8 cellular contexts compared by ENCODE assay signal in genomic region chr4:39637572-39638357, GRCh38. TPM values are rescaled to one million over a fixed set of nuclear protein-coding genes. Genes with fewer than 3 reads are reported as not detected.
DNase-seq lines count a peak whose midpoint lies in the region; ATAC-seq, FAIRE-seq and TF ChIP-seq lines count a peak whose summit lies in the region.

No MANE protein-coding gene starts in this region.

- peak; percentile 64 for DNase-seq in AG20443 (ENCODE audit: low spot score)
- DNase-seq in chondrocyte (ENCODE audit: low spot score): no peak
- peak; percentile 73 for DNase-seq in kidney tubule cell (ENCODE audit: low spot score)
- DNase-seq in stimulated activated CD4-positive, alpha-beta T cell treated with anti-CD3 and anti-CD28 coated beads, Interleukin-1b, Interleukin-23, amount 100 ng/mL, for 48 hours: peak; percentile 3
- no peak for DNase-seq in frontal cortex (ENCODE audit: low spot score in 2 of 2)

- peaks cover 38 to 50% (median 49%) of the 10 kb centered on the region in 3 donors for H3K4me1 Mint-ChIP-seq in IgD-negative memory B cell
- H3K4me1 Mint-ChIP-seq in chondrocyte (ENCODE audit: low read depth): peaks cover 45% of the 10 kb centered on the region

- no peaks in the 10 kb centered on the region for H3K27me3 Mint-ChIP-seq in IgD-negative memory B cell
- H3K27me3 Mint-ChIP-seq in chondrocyte (ENCODE audit: low read depth): no peaks in the 10 kb centered on the region

- H3K4me3 Mint-ChIP-seq in IgD-negative memory B cell (peak overlapping the region; percentile 91 to 96 (median 94)), chondrocyte (ENCODE audit: unreplicated experiment) (peak overlapping the region; percentile 85)

- no peak for FAIRE-seq in frontal cortex (lab: Jason Lieb, UNC)

- H3K9me3 Mint-ChIP-seq in IgD-negative memory B cell: no peaks in the 10 kb centered on the region
- H3K9me3 Mint-ChIP-seq in chondrocyte (ENCODE audit: low read depth): no peaks in the 10 kb centered on the region

- peaks cover 4% of the 10 kb centered on the region for H3K36me3 Mint-ChIP-seq in IgD-negative memory B cell
- no peaks in the 10 kb centered on the region for H3K36me3 Mint-ChIP-seq in chondrocyte (ENCODE audit: low read depth)

- TF ChIP-seq CTCF in chondrocyte (IDR thresholded peaks at IDR 0.05): no peak

- H3K27ac Mint-ChIP-seq in IgD-negative memory B cell (peak overlapping the region; percentile 79 to 97 (median 93)), chondrocyte (ENCODE audit: unreplicated experiment) (peak overlapping the region; percentile 98)

- ATAC-seq in GM19035 (IDR thresholded peaks at IDR 0.05; ENCODE audit: unreplicated experiment): peak; percentile 15
- ATAC-seq in SK-N-SH treated with all-trans-retinoic acid at 6 μM for 48 hours: peak; percentile 70

TF ChIP-seq in SK-N-SH treated with all-trans-retinoic acid at 6 μM for 48 hours, 23 proteins besides CTCF, POLR2A, EP300 and RAD21:
- TF ChIP-seq ISL1 (CRISPR knock-in tag; IDR thresholded peaks at IDR 0.05) (no peak), ZC3H10 (CRISPR knock-in tag; IDR thresholded peaks at IDR 0.05) (no peak), ZFP3 (CRISPR knock-in tag; IDR thresholded peaks at IDR 0.05) (no peak), TCF4 (CRISPR knock-in tag; IDR thresholded peaks at IDR 0.05; ENCODE audit: borderline replicate concordance) (no peak), CSDC2 (CRISPR knock-in tag; IDR thresholded peaks at IDR 0.05) (no peak), ZNF8 (CRISPR knock-in tag; IDR thresholded peaks at IDR 0.05) (no peak), ZNF565 (CRISPR knock-in tag; conservative IDR thresholded peaks at IDR 0.05; ENCODE audit: low read depth) (no peak), BACH2 (CRISPR knock-in tag; IDR thresholded peaks at IDR 0.05; ENCODE audit: borderline replicate concordance) (no peak), ARNTL (CRISPR knock-in tag; IDR thresholded peaks at IDR 0.05; ENCODE audit: borderline replicate concordance, low read depth) (no peak), CSRNP3 (CRISPR knock-in tag; IDR thresholded peaks at IDR 0.05) (no peak), ESRRG (CRISPR knock-in tag; IDR thresholded peaks at IDR 0.05) (no peak)

RNA-seq across cellular contexts. Expression of gene SMIM14, which starts 0.9 kb away (rescaled TPM):
- polyA plus RNA-seq in IgD-negative memory B cell: 189 TPM
- total RNA-seq in chondrocyte (42.6 to 54.2 TPM (median 46.9 TPM) in 3 replicates), frontal cortex (70.9 TPM)

Comparison
In these comparisons a context has a peak if more than half of its experiments do, and no peak if none do; other contexts are left out.
1. DNase-seq: peak in AG20443 (single experiment), kidney tubule cell (single experiment) and stimulated activated CD4-positive, alpha-beta T cell treated with anti-CD3 and anti-CD28 coated beads, Interleukin-1b, Interleukin-23, amount 100 ng/mL, for 48 hours (single experiment); none in chondrocyte (single experiment) and frontal cortex (0 of 2).